In the genomic region with DNA sequence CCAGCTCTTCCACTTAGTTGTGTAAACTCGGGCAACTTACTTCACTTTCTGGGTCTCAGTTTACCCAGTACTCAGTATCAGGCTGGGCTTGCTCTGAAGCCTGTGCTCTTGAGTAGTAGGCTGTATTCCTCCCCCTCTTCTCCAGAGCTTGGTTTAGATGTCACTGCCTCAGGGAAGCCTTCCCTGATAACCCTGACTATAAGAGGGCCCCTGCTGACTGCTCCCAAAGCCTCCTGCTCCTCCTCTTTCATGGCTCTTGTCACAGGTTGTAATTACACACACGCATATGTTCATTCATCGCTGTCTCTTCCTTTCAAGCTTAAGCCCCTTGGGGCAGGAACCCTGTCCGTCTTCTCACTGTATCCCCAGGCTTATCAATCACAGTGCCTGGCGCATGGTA, we compare ENCODE assay signal across 27 cellular contexts.
DNase-seq lines count a peak whose midpoint lies in the region; ATAC-seq and TF ChIP-seq lines count a peak whose summit lies in the region.
"Had no signal": no experiment of that assay in that cellular context is flagged by ENCODE, and none has a peak within 500 bp of the region (broad histone marks: within the 10 kb centered on the region; RNA-seq: fewer than 3 reads in every experiment).

No MANE protein-coding gene starts in this region.

- H3K27me3 ChIP-seq in mesenchymal stem cell (ENCODE audit: control insufficient read depth in 1 of 2, insufficient read depth in 1 of 2, low read length in 2 of 2) = no peaks in the 10 kb centered on the region
- H3K27me3 ChIP-seq: BE2C, SJCRH30, vagina had no signal

- no peak overlapping the region for H3K14ac ChIP-seq in mesenchymal stem cell (ENCODE audit: low read length in 2 of 2)

- no peaks in the 10 kb centered on the region for H3K9me3 Mint-ChIP-seq in natural killer cell
- no peaks in the 10 kb centered on the region for H3K9me3 Mint-ChIP-seq in natural killer cell treated with Interleukin-12 subunit alpha and Interleukin-12 subunit beta and Interleukin-15 and Interleukin-18, amount 100 ng/mL, for 72 hours
- H3K9me3 Mint-ChIP-seq: activated CD4-positive, alpha-beta memory T cell treated with anti-CD3 and anti-CD28 coated beads, Interleukin-2, amount 10 ng/mL, durations not matched to agents 7 days and 5 days; activated naive CD8-positive, alpha-beta T cell treated with anti-CD3 and anti-CD28 coated beads, Interleukin-2, amount 50 U/mL, for 24 hours; neural crest cell; stimulated activated naive CD8-positive, alpha-beta T cell treated with anti-CD3 and anti-CD28 coated beads, Interleukin-15, Interleukin-2, amounts not matched to agents 100 ng/mL and 50 ng/mL, for 24 hours had no signal

- no peaks in the 10 kb centered on the region for H3K9me3 ChIP-seq in mesenchymal stem cell (ENCODE audit: control insufficient read depth, low read length)
- H3K9me3 ChIP-seq: BE2C, SJCRH30, thoracic aorta, vagina had no signal

- peak overlapping the region; percentile 37 for H2AK5ac ChIP-seq in mesenchymal stem cell (ENCODE audit: low read length, severe bottlenecking)

- no peak for ATAC-seq in natural killer cell
- ATAC-seq in natural killer cell treated with Interleukin-12 subunit alpha and Interleukin-12 subunit beta and Interleukin-15 and Interleukin-18, amount 100 ng/mL, for 72 hours = no peak
- no peak for ATAC-seq in GM18867 (IDR thresholded peaks at IDR 0.05; ENCODE audit: unreplicated experiment)
- ATAC-seq in HG03159 (IDR thresholded peaks at IDR 0.05; ENCODE audit: unreplicated experiment) = no peak
- ATAC-seq: activated naive CD8-positive, alpha-beta T cell treated with anti-CD3 and anti-CD28 coated beads, Interleukin-2, amount 50 U/mL, for 24 hours had no signal

- H3K27ac Mint-ChIP-seq in natural killer cell = peak overlapping the region; percentile 11 to 51
- H3K27ac Mint-ChIP-seq in natural killer cell treated with Interleukin-12 subunit alpha and Interleukin-12 subunit beta and Interleukin-15 and Interleukin-18, amount 100 ng/mL, for 72 hours = no peak overlapping the region
- H3K27ac Mint-ChIP-seq: activated CD4-positive, alpha-beta memory T cell treated with anti-CD3 and anti-CD28 coated beads, Interleukin-2, amount 10 ng/mL, durations not matched to agents 7 days and 5 days; activated naive CD8-positive, alpha-beta T cell treated with anti-CD3 and anti-CD28 coated beads, Interleukin-2, amount 50 U/mL, for 24 hours had no signal

- H2BK12ac ChIP-seq in mesenchymal stem cell (ENCODE audit: low read length in 2 of 2) = no peak overlapping the region

- TF ChIP-seq CTCF in natural killer cell (IDR thresholded peaks at IDR 0.05) = no peak

- no peak overlapping the region for H3K9ac ChIP-seq in mesenchymal stem cell (ENCODE audit: low read length)
- H3K9ac ChIP-seq: GM23248, parathyroid adenoma had no signal

- H2BK5ac ChIP-seq in mesenchymal stem cell (ENCODE audit: low read depth, low read length, poor library complexity, severe bottlenecking) = no peak overlapping the region

- intact Hi-C loops in natural killer cell (cut with micrococcal nuclease) = no loop called here

- no peak overlapping the region for H2BK120ac ChIP-seq in mesenchymal stem cell (ENCODE audit: low read depth, low read length)

- no peak for DNase-seq in natural killer cell
- no peak for DNase-seq in natural killer cell treated with Interleukin-12 subunit alpha and Interleukin-12 subunit beta and Interleukin-15 and Interleukin-18, amount 100 ng/mL, for 72 hours (ENCODE audit: low spot score)
- peak; percentile 67 for DNase-seq in NCI-H524 treated with DMSO at 0.1 percent for 48 hours (lab: John Stamatoyannopoulos, UW)
- no peak for DNase-seq in mesenchymal stem cell
- DNase-seq in NCI-H2081 treated with DMSO at 0.1 percent for 48 hours (lab: John Stamatoyannopoulos, UW) = no peak
- DNase-seq: activated CD4-positive, alpha-beta memory T cell treated with anti-CD3 and anti-CD28 coated beads, Interleukin-2, amount 10 ng/mL, durations not matched to agents 7 days and 5 days; activated gamma-delta T cell; activated naive CD8-positive, alpha-beta T cell treated with anti-CD3 and anti-CD28 coated beads, Interleukin-2, amount 50 U/mL, for 24 hours; BE2C; caudate nucleus; DMS79; GDM1; glutamatergic neuron; GM23248; mammary epithelial cell; NCI-H1092; NCI-H1694; SJCRH30; T-helper 9 cell had no signal

- H3K4me3 ChIP-seq in mesenchymal stem cell (ENCODE audit: insufficient read depth in 1 of 2, low read depth in 1 of 2, low read length in 2 of 2) = no peak overlapping the region
- H3K4me3 ChIP-seq: GM23248, SJCRH30, skin epidermis, thoracic aorta, vagina had no signal

- H3K27ac ChIP-seq in mesenchymal stem cell (ENCODE audit: low read length, poor library complexity, severe bottlenecking) = no peak overlapping the region
- H3K27ac ChIP-seq: GM23248, parathyroid adenoma, SJCRH30, vagina had no signal

- peaks cover 0 to under 1% of the 10 kb centered on the region in 2 experiments for H3K36me3 ChIP-seq in mesenchymal stem cell (ENCODE audit: control insufficient read depth in 1 of 2, insufficient read depth in 2 of 2, low read depth in 1 of 2, low read length in 2 of 2)
- H3K36me3 ChIP-seq: BE2C, SJCRH30, thoracic aorta, vagina had no signal

- no peak overlapping the region for H2AFZ ChIP-seq in mesenchymal stem cell (ENCODE audit: low read depth, low read length)
- H2AFZ ChIP-seq: GM23248, parathyroid adenoma had no signal

- H3K4me3 Mint-ChIP-seq in natural killer cell = no peak overlapping the region
- no peak overlapping the region for H3K4me3 Mint-ChIP-seq in natural killer cell treated with Interleukin-12 subunit alpha and Interleukin-12 subunit beta and Interleukin-15 and Interleukin-18, amount 100 ng/mL, for 72 hours
- H3K4me3 Mint-ChIP-seq: activated CD4-positive, alpha-beta memory T cell treated with anti-CD3 and anti-CD28 coated beads, Interleukin-2, amount 10 ng/mL, durations not matched to agents 7 days and 5 days; activated naive CD8-positive, alpha-beta T cell treated with anti-CD3 and anti-CD28 coated beads, Interleukin-2, amount 50 U/mL, for 24 hours; neural crest cell; stimulated activated naive CD8-positive, alpha-beta T cell treated with anti-CD3 and anti-CD28 coated beads, Interleukin-15, Interleukin-2, amounts not matched to agents 100 ng/mL and 50 ng/mL, for 24 hours had no signal

- H3K4ac ChIP-seq in mesenchymal stem cell (ENCODE audit: low read depth in 1 of 2, low read length in 2 of 2) = no peak overlapping the region

- H3K79me1 ChIP-seq in mesenchymal stem cell (replicated peaks; ENCODE audit: low read length, poor library complexity, severe bottlenecking) = no peaks in the 10 kb centered on the region

- H4K91ac ChIP-seq in mesenchymal stem cell (ENCODE audit: low read length) = no peak overlapping the region

- 100% methylated on average over 4 of the region's 5 CpGs for WGBS in mesenchymal stem cell

- no peaks in the 10 kb centered on the region for H3K27me3 Mint-ChIP-seq in natural killer cell (ENCODE audit: low read depth in 2 of 2)
- H3K27me3 Mint-ChIP-seq in natural killer cell treated with Interleukin-12 subunit alpha and Interleukin-12 subunit beta and Interleukin-15 and Interleukin-18, amount 100 ng/mL, for 72 hours = no peaks in the 10 kb centered on the region
- H3K27me3 Mint-ChIP-seq: activated CD4-positive, alpha-beta memory T cell treated with anti-CD3 and anti-CD28 coated beads, Interleukin-2, amount 10 ng/mL, durations not matched to agents 7 days and 5 days; activated naive CD8-positive, alpha-beta T cell treated with anti-CD3 and anti-CD28 coated beads, Interleukin-2, amount 50 U/mL, for 24 hours; stimulated activated naive CD8-positive, alpha-beta T cell treated with anti-CD3 and anti-CD28 coated beads, Interleukin-15, Interleukin-2, amounts not matched to agents 100 ng/mL and 50 ng/mL, for 24 hours had no signal

- peaks cover 35% of the 10 kb centered on the region for H3K4me1 ChIP-seq in mesenchymal stem cell (ENCODE audit: control insufficient read depth, insufficient read depth, low read depth, low read length)
- H3K4me1 ChIP-seq: parathyroid adenoma had no signal

- H4K8ac ChIP-seq in mesenchymal stem cell (ENCODE audit: low read length) = no peak overlapping the region

- no peak overlapping the region for H2BK15ac ChIP-seq in mesenchymal stem cell (ENCODE audit: low read depth, poor library complexity, severe bottlenecking)

- no peak overlapping the region for H3K18ac ChIP-seq in mesenchymal stem cell (ENCODE audit: low read depth in 1 of 2, low read length in 2 of 2)

- peaks cover 0 to 10% of the 10 kb centered on the region in 2 donors for H3K4me1 Mint-ChIP-seq in natural killer cell
- peaks cover 0 to 6% of the 10 kb centered on the region in 2 donors for H3K4me1 Mint-ChIP-seq in natural killer cell treated with Interleukin-12 subunit alpha and Interleukin-12 subunit beta and Interleukin-15 and Interleukin-18, amount 100 ng/mL, for 72 hours (ENCODE audit: low read depth in 2 of 2)

- H3K23ac ChIP-seq in mesenchymal stem cell (ENCODE audit: low read length in 2 of 2) = no peak overlapping the region

- H3K4me2 ChIP-seq in mesenchymal stem cell (ENCODE audit: low read length, poor library complexity, severe bottlenecking) = no peak overlapping the region

- no peaks in the 10 kb centered on the region for H3K36me3 Mint-ChIP-seq in natural killer cell
- no peaks in the 10 kb centered on the region for H3K36me3 Mint-ChIP-seq in natural killer cell treated with Interleukin-12 subunit alpha and Interleukin-12 subunit beta and Interleukin-15 and Interleukin-18, amount 100 ng/mL, for 72 hours

Comparison
In these comparisons a context has a peak if more than half of its experiments do, and no peak if none do; other contexts are left out.
1. H3K27ac Mint-ChIP-seq: peak in natural killer cell (2 of 2); none in natural killer cell treated with Interleukin-12 subunit alpha and Interleukin-12 subunit beta and Interleukin-15 and Interleukin-18, amount 100 ng/mL, for 72 hours (0 of 2).